In the genomic region with DNA sequence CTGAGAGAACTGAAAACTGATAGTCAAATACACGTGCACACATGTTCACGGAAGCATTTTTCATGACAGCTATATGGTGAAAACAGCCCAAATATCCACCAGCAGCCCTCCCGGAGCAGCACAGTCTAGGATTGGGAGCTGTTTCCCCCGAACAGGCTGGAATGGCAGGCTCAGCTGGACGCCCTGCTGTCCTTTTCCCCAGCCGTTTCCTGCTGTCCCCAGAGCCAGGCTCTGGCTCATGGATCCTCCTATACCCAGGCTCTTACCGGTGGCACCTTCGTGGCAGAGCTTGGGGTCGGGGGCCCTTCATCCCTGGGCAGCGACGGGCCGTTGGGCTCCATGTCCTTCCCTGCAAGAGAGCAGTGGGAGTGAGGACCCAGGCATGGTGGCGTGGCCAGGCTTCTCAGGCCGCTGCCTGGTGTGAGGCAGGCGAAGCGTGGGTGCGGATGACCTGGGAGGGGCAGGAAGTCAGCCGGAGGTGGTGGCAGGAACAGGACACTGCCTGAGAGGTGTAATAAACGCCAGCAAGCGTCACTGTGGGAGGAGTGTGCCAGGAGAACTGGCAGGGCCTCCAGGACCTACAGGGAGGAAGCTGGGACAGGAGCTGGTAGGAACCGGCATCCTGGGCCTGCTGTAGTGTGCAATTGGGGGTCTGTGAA, we compare ENCODE assay signal across 11 cellular contexts. TPM values are rescaled to one million over a fixed set of nuclear protein-coding genes. Genes with fewer than 3 reads are reported as not detected.
DNase-seq lines count a peak whose midpoint lies in the region; ATAC-seq and TF ChIP-seq lines count a peak whose summit lies in the region.
"Had no signal": no experiment of that assay in that cellular context is flagged by ENCODE, and none has a peak within 500 bp of the region (broad histone marks: within the 10 kb centered on the region; RNA-seq: fewer than 3 reads in every experiment).

No MANE protein-coding gene starts in this region.

- no peak for TF ChIP-seq EP300 in gastroesophageal sphincter (IDR thresholded peaks at IDR 0.05)

- H3K4me1 Mint-ChIP-seq in activated naive CD4-positive, alpha-beta T cell treated with anti-CD3 and anti-CD28 coated beads for 36 hours (ENCODE audit: low read depth) = no peaks in the 10 kb centered on the region

- TF ChIP-seq CTCF in BE2C (IDR thresholded peaks at IDR 0.05; ENCODE audit: low read depth, low read length) = no peak
- TF ChIP-seq CTCF in RWPE1 (conservative IDR thresholded peaks at IDR 0.05; ENCODE audit: low read depth) = no peak
- no peak for TF ChIP-seq CTCF in gastroesophageal sphincter (IDR thresholded peaks at IDR 0.05)
- no peak for TF ChIP-seq CTCF in neutrophil (IDR thresholded peaks at IDR 0.05)
- no peak for TF ChIP-seq CTCF in GM10248 (IDR thresholded peaks at IDR 0.05; ENCODE audit: control extremely low read depth, extremely low read depth, low read depth, missing control alignments)

- H3K27ac Mint-ChIP-seq in activated naive CD4-positive, alpha-beta T cell treated with anti-CD3 and anti-CD28 coated beads for 36 hours = no peak overlapping the region

- H3K4me1 ChIP-seq in BE2C (no peaks in the 10 kb centered on the region), gastroesophageal sphincter (peaks cover 4 to 64% (median 16%) of the 10 kb centered on the region in 3 donors), neutrophil (ENCODE audit: control insufficient read depth in 1 of 2, insufficient read depth in 1 of 2, low read depth in 1 of 2, low read length in 1 of 2) (peaks cover 21 to 25% of the 10 kb centered on the region in 2 experiments)

- TF ChIP-seq POLR2A in gastroesophageal sphincter (IDR thresholded peaks at IDR 0.05) = no peak

- POLR2A ChIA-PET in RWPE1 (lab: Yijun Ruan, JAX; ENCODE audit: low non-redundant PET) (interaction anchor here (0.6 to 0.7 kb wide), 2 partner anchors 24 to 72 kb away, joined by 3 to 4 read pairs; no protein-coding TSS in a partner anchor), GM10248 (lab: Yijun Ruan, JAX) (no interaction called here)

- peak; percentile 1 for DNase-seq in BE2C
- DNase-seq in RWPE1 (ENCODE audit: low spot score) = peak; percentile 30
- no peak for DNase-seq in NOMO-1 treated with dmso at 0.1 percent for 144 hours (lab: John Stamatoyannopoulos, UW; ENCODE audit: unreplicated experiment)
- DNase-seq in activated naive CD4-positive, alpha-beta T cell treated with anti-CD3 and anti-CD28 coated beads for 36 hours = no peak
- DNase-seq in KG1 (lab: John Stamatoyannopoulos, UW) = no peak
- DNase-seq in GM10248 (ENCODE audit: extremely low spot score) = no peak
- DNase-seq: NCI-H1436; stimulated activated CD4-positive, alpha-beta T cell treated with anti-CD3 and anti-CD28 coated beads, Interleukin-2, amount 100 ng/mL, for 24 hours had no signal

- intact Hi-C loops in activated naive CD4-positive, alpha-beta T cell treated with anti-CD3 and anti-CD28 coated beads for 36 hours (cut with micrococcal nuclease) = no loop called here

- no peaks in the 10 kb centered on the region for H3K36me3 ChIP-seq in BE2C
- H3K36me3 ChIP-seq in gastroesophageal sphincter = peaks cover 0 to 62% of the 10 kb centered on the region in 2 donors
- peaks cover 18% of the 10 kb centered on the region for H3K36me3 ChIP-seq in neutrophil

- H3K27me3 ChIP-seq in BE2C = no peaks in the 10 kb centered on the region
- H3K27me3 ChIP-seq in gastroesophageal sphincter = no peaks in the 10 kb centered on the region
- H3K27me3 ChIP-seq in neutrophil = no peaks in the 10 kb centered on the region
- H3K27me3 ChIP-seq: ascending aorta had no signal

- no peaks in the 10 kb centered on the region for H3K9me3 Mint-ChIP-seq in activated naive CD4-positive, alpha-beta T cell treated with anti-CD3 and anti-CD28 coated beads for 36 hours

- no peaks in the 10 kb centered on the region for H3K27me3 Mint-ChIP-seq in activated naive CD4-positive, alpha-beta T cell treated with anti-CD3 and anti-CD28 coated beads for 36 hours (ENCODE audit: low read depth)

- ATAC-seq in gastroesophageal sphincter = peak; percentile 30

- H3K4me3 Mint-ChIP-seq in activated naive CD4-positive, alpha-beta T cell treated with anti-CD3 and anti-CD28 coated beads for 36 hours = no peak overlapping the region

- no peak overlapping the region for H3K4me3 ChIP-seq in BE2C (ENCODE audit: low read depth, low read length)
- H3K4me3 ChIP-seq in gastroesophageal sphincter = peak overlapping the region in 1 of 2 donors; percentile 4
- no peak overlapping the region for H3K4me3 ChIP-seq in neutrophil (ENCODE audit: low read depth in 1 of 2, low read length in 1 of 2)
- H3K4me3 ChIP-seq: ascending aorta had no signal

- H3K27ac ChIP-seq in RWPE1 (peak overlapping the region; percentile 98), gastroesophageal sphincter (peak overlapping the region in 3 of 4 donors; percentile 66 to 71 (median 67)), neutrophil (peak overlapping the region; percentile 27)

- H3K9me3 ChIP-seq in BE2C = no peaks in the 10 kb centered on the region
- H3K9me3 ChIP-seq in gastroesophageal sphincter = no peaks in the 10 kb centered on the region
- no peaks in the 10 kb centered on the region for H3K9me3 ChIP-seq in neutrophil
- H3K9me3 ChIP-seq: ascending aorta had no signal

- CTCF ChIA-PET in RWPE1 (lab: Yijun Ruan, JAX) = no interaction called here
- CTCF ChIA-PET in activated naive CD4-positive, alpha-beta T cell treated with anti-CD3 and anti-CD28 coated beads for 36 hours (lab: Charles Lee) = no interaction called here
- CTCF ChIA-PET in GM10248 (lab: Yijun Ruan, JAX) = no interaction called here

- 77 to 93% methylated on average over 3 to 8 of the region's 21 CpGs for WGBS in gastroesophageal sphincter (ENCODE audit: low coverage in 1 of 2), 2 donors

- H3K36me3 Mint-ChIP-seq in activated naive CD4-positive, alpha-beta T cell treated with anti-CD3 and anti-CD28 coated beads for 36 hours (ENCODE audit: low read depth) = no peaks in the 10 kb centered on the region

RNA-seq across cellular contexts. Expression of gene OSBPL5, which starts 38.8 kb away (rescaled TPM):
- polyA plus RNA-seq in BE2C (2012; ENCODE audit: insufficient read depth, insufficient read length, low read depth) = 6.4 TPM
- total RNA-seq in gastroesophageal sphincter = 10 to 100 TPM; 39.9 to 94.0 (median 66.4) TPM
- 1 to 10 TPM; 3.5 to 3.9 TPM for total RNA-seq in activated naive CD4-positive, alpha-beta T cell treated with anti-CD3 and anti-CD28 coated beads for 36 hours

Comparison
In these comparisons a context has a peak if more than half of its experiments do, and no peak if none do; other contexts are left out.
1. DNase-seq: peak in BE2C (single experiment) and RWPE1 (single experiment); none in NOMO-1 treated with dmso at 0.1 percent for 144 hours (single experiment), activated naive CD4-positive, alpha-beta T cell treated with anti-CD3 and anti-CD28 coated beads for 36 hours (single experiment), KG1 (single experiment) and GM10248 (single experiment).
2. H3K27ac ChIP-seq: peak in every context shown above with its lines; median percentile 98 in RWPE1; 67 in gastroesophageal sphincter; 27 in neutrophil.
3. RNA of gene OSBPL5, which starts 38.8 kb away (total RNA-seq): 39.9 to 94.0 TPM in gastroesophageal sphincter; 3.5 to 3.9 TPM in activated naive CD4-positive, alpha-beta T cell treated with anti-CD3 and anti-CD28 coated beads for 36 hours; every median in the first group is over 4 times any median in the second.